ENCODE assay signal across 8 cellular contexts in the genomic region with DNA sequence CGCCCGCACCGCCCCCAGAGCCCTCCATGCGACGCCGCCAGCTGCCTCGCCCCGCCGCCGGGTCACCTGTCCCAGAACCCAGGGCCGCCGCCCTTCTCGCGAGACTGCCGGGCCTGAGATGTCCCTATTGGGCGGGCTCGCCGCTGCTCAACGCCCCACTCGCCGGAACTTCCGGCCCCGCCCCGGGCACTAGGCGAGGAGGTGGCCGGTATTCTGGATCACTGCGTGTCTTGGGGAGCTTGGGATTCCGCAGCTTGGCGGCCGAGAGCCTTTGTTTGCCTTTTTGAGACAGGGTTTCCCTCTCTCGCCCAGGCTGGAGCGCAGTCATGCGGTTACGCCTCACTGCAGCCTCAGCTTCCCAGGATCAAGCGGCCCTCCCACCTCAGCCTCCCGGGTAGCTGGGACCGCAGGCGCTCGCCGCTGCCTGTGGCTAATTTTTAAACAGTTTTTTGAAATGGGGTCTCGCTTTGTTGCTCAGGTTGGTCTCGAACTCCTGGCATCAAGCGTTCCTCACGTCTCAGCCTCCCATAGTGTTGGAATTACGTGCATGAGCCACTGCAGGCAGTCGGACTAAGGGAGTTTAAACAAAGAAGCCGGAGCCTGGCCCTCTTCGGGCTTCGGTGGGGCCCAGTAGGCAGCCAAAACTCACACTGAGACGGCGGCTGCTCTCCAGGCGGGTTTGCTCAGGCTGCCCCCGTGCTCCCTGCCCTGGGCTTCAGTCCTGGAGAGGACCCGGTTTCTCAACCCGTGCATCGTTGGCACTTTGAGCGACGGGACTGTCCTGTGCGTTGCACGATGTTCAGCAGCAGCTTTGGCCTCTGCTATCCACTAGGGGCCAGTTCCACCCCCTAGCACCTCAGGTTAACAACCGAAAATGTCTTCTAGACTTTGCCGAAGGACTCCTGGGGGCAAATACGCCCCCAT. TPM values are rescaled to one million over a fixed set of nuclear protein-coding genes. Genes with fewer than 3 reads are reported as not detected.
DNase-seq lines count a peak whose midpoint lies in the region; ATAC-seq and TF ChIP-seq lines count a peak whose summit lies in the region.

A gene (minus strand): TSS at position 43 of the 924 bp plus-strand sequence. CDS start 15 bp downstream, at position 28.

- ATAC-seq in GM18502 (IDR thresholded peaks at IDR 0.05; ENCODE audit: poor library complexity, unreplicated experiment), result peak; percentile 84
- peak; percentile 79 for ATAC-seq in HG02943 (IDR thresholded peaks at IDR 0.05; ENCODE audit: low read depth, unreplicated experiment)
- peak; percentile 93 to 94 (median 93) for ATAC-seq in psoas muscle

- H3K4me3 ChIP-seq in right atrium auricular region (peak within 1 kb of the TSS; percentile 96 to 98), psoas muscle (peak within 1 kb of the TSS; percentile 95), urinary bladder (ENCODE audit: low read depth, low read length) (peak within 1 kb of the TSS; percentile 96)

- peaks cover 0 to 7% of the 10 kb centered on the region in 2 donors for H3K9me3 ChIP-seq in right atrium auricular region
- no peaks in the 10 kb centered on the region for H3K9me3 ChIP-seq in psoas muscle

- H3K4me1 ChIP-seq in right atrium auricular region (peaks cover 0 to 38% of the 10 kb centered on the region in 2 donors), psoas muscle (peaks cover 41% of the 10 kb centered on the region), urinary bladder (ENCODE audit: insufficient read depth) (peaks cover 7% of the 10 kb centered on the region)

- H3K27ac ChIP-seq in angular gyrus (ENCODE audit: low read depth, low read length) (peak within 1 kb of the TSS; percentile 80), right atrium auricular region (peak within 1 kb of the TSS; percentile 90 to 92), psoas muscle (peak within 1 kb of the TSS; percentile 95), urinary bladder (ENCODE audit: low read depth) (peak within 1 kb of the TSS; percentile 72)

- intact Hi-C loops in psoas muscle (cut with DNase I), result loop anchor here (2.0 to 5.0 kb wide), 2 partner anchors 27 to 37 kb away; no protein-coding TSS in a partner anchor

- no peaks in the 10 kb centered on the region for H3K27me3 ChIP-seq in right atrium auricular region
- no peaks in the 10 kb centered on the region for H3K27me3 ChIP-seq in psoas muscle (ENCODE audit: insufficient read depth in 3 of 3, low read length in 2 of 3)

- H3K36me3 ChIP-seq in right atrium auricular region (no peaks in the 10 kb centered on the region), psoas muscle (ENCODE audit: insufficient read depth in 1 of 2, low read depth in 1 of 2) (peaks cover 0 to 5% of the 10 kb centered on the region in 2 donors), urinary bladder (ENCODE audit: insufficient read depth) (no peaks in the 10 kb centered on the region)

- WGBS in psoas muscle, 3 donors, result 2 to 5% (median 5%) methylated on average over 60 to 63 of the region's 63 CpGs
- 4% methylated on average over 63 of the region's 63 CpGs for WGBS in urinary bladder

- DNase-seq in NCI-H187 (lab: John Stamatoyannopoulos, UW) (peak; percentile 88 to 95), T-helper 2 cell (peak; percentile 70 to 97 (median 90)), right atrium auricular region (ENCODE audit: low spot score) (peak; percentile 96), psoas muscle (peak; percentile 98)

- no peak for TF ChIP-seq CTCF in right atrium auricular region (IDR thresholded peaks at IDR 0.05)
- TF ChIP-seq CTCF in psoas muscle (IDR thresholded peaks at IDR 0.05), result no peak

RNA-seq across cellular contexts. Expression of the gene that starts here (rescaled TPM):
- total RNA-seq in right atrium auricular region, result 10 to 100 TPM; 24.1 to 24.3 TPM
- total RNA-seq in psoas muscle, result 10 to 100 TPM; 21.9 to 54.0 (median 31.9) TPM
- polyA plus RNA-seq in psoas muscle, result 10 to 100 TPM; 26.9 to 39.7 (median 30.2) TPM
- total RNA-seq in urinary bladder, result 37.5 TPM
- polyA plus RNA-seq in urinary bladder, result 20.5 TPM

Comparison
In these comparisons a context has a peak if more than half of its experiments do, and no peak if none do; other contexts are left out.
1. Peak in every context shown above with its lines: DNase-seq, ATAC-seq, H3K4me3 ChIP-seq and H3K27ac ChIP-seq.